37 cellular contexts compared by ENCODE assay signal in genomic region chr20:515696-516095, GRCh38.
"Had no signal": no experiment of that assay in that cellular context is flagged by ENCODE, and none has a peak within 500 bp of the region (broad histone marks: within the 10 kb centered on the region; RNA-seq: fewer than 3 reads in every experiment).

No MANE protein-coding gene starts in this region.

- H3K27ac Mint-ChIP-seq: activated CD4-positive, alpha-beta memory T cell treated with anti-CD3 and anti-CD28 coated beads for 36 hours; activated CD4-positive, alpha-beta T cell treated with anti-CD3 and anti-CD28 coated beads, Interleukin-2, amount 10 ng/mL, durations not matched to agents 24 days and 14 days; activated CD8-positive, alpha-beta memory T cell treated with anti-CD3 and anti-CD28 coated beads, Interleukin-2, amount 10 ng/mL, durations not matched to agents 7 days and 5 days; activated CD8-positive, alpha-beta T cell treated with anti-CD3 and anti-CD28 coated beads, Interleukin-2, amount 10 ng/mL, durations not matched to agents 7 days and 5 days; activated naive CD4-positive, alpha-beta T cell treated with anti-CD3 and anti-CD28 coated beads for 36 hours; activated naive CD4-positive, alpha-beta T cell treated with anti-CD3 and anti-CD28 coated beads, Interleukin-2, amount 50 U/mL, for 24 hours; activated naive CD8-positive, alpha-beta T cell treated with anti-CD3 and anti-CD28 coated beads for 36 hours; activated naive CD8-positive, alpha-beta T cell treated with anti-CD3 and anti-CD28 coated beads, Interleukin-2, amount 50 U/mL, for 24 hours; activated T-helper 1 cell treated with anti-CD3 and anti-CD28 coated beads, Interleukin-12 subunit alpha, Interleukin-12 subunit beta, Interleukin-2, Interleukin-4 antibody, amounts not matched to agents 30 ng/mL and 10 ng/mL and 1 ng/mL, durations not matched to agents 14 hours and 24 hours and 36 hours; activated T-helper 2 cell treated with anti-CD3 and anti-CD28 coated beads, Interferon-gamma antibody, Interleukin-2, Interleukin-4, amounts not matched to agents 10 μg/mL and 5 μg/mL and 100 μg/mL, durations not matched to agents 14 hours and 24 hours and 36 hours; T-helper 17 cell; T-helper 2 cell treated with Interferon-gamma antibody and Interleukin-4, amounts not matched to agents 5 μg/mL and 100 μg/mL, for 36 hours had no signal

- H3K27ac ChIP-seq: adrenal gland, breast epithelium, cardiac muscle cell, colonic mucosa, dorsolateral prefrontal cortex, epithelial cell of prostate, WERI-Rb-1 had no signal

- DNase-seq: activated CD4-positive, alpha-beta memory T cell treated with anti-CD3 and anti-CD28 coated beads for 36 hours; activated CD4-positive, alpha-beta T cell treated with anti-CD3 and anti-CD28 coated beads for 36 hours; activated CD4-positive, alpha-beta T cell treated with anti-CD3 and anti-CD28 coated beads, Interleukin-2, amount 10 ng/mL, durations not matched to agents 24 days and 14 days; activated CD4-positive, CD25-positive, alpha-beta regulatory T cell; activated CD4-positive, CD25-positive, alpha-beta regulatory T cell treated with anti-CD3 and anti-CD28 coated beads, Interleukin-2, amount 50 U/mL, for 72 hours; activated CD8-positive, alpha-beta memory T cell treated with anti-CD3 and anti-CD28 coated beads, Interleukin-2, amount 10 ng/mL, durations not matched to agents 7 days and 5 days; activated CD8-positive, alpha-beta memory T cell treated with anti-CD3 and anti-CD28 coated beads, Interleukin-2, amount 50 U/mL, for 4 hours; activated CD8-positive, alpha-beta T cell treated with anti-CD3 and anti-CD28 coated beads, Interleukin-2, amount 10 ng/mL, durations not matched to agents 7 days and 5 days; activated effector memory CD4-positive, alpha-beta T cell treated with anti-CD3 and anti-CD28 coated beads, Interleukin-2, amount 50 U/mL, for 16 hours; activated naive CD4-positive, alpha-beta T cell treated with anti-CD3 and anti-CD28 coated beads for 36 hours; activated naive CD8-positive, alpha-beta T cell treated with anti-CD3 and anti-CD28 coated beads for 36 hours; activated naive CD8-positive, alpha-beta T cell treated with anti-CD3 and anti-CD28 coated beads, Interleukin-2, amount 50 U/mL, for 24 hours; activated T-cell treated with anti-CD3 and anti-CD28 coated beads, Interleukin-2, amount 50 U/mL, for 1 hour; activated T-cell treated with anti-CD3 and anti-CD28 coated beads, Interleukin-2, amount 50 U/mL, for 48 hours; adrenal gland; amygdala; aorta; central memory CD4-positive, alpha-beta T cell; cerebellar nuclear complex; colonic mucosa; dorsolateral prefrontal cortex; effector memory CD4-positive, alpha-beta T cell; foreskin fibroblast; head of caudate nucleus; T-helper 1 cell; T-helper 17 cell; T1000; WERI-Rb-1 had no signal

- H3K27me3 Mint-ChIP-seq: activated CD4-positive, alpha-beta memory T cell treated with anti-CD3 and anti-CD28 coated beads for 36 hours; activated CD4-positive, alpha-beta T cell treated with anti-CD3 and anti-CD28 coated beads for 36 hours; activated CD4-positive, alpha-beta T cell treated with anti-CD3 and anti-CD28 coated beads, Interleukin-2, amount 10 ng/mL, durations not matched to agents 24 days and 14 days; activated CD8-positive, alpha-beta memory T cell treated with anti-CD3 and anti-CD28 coated beads, Interleukin-2, amount 10 ng/mL, durations not matched to agents 7 days and 5 days; activated naive CD4-positive, alpha-beta T cell treated with anti-CD3 and anti-CD28 coated beads, Interleukin-2, amount 50 U/mL, for 24 hours; activated naive CD8-positive, alpha-beta T cell treated with anti-CD3 and anti-CD28 coated beads for 36 hours; activated naive CD8-positive, alpha-beta T cell treated with anti-CD3 and anti-CD28 coated beads, Interleukin-2, amount 50 U/mL, for 24 hours; T-helper 17 cell had no signal

- ATAC-seq: activated CD4-positive, alpha-beta T cell treated with anti-CD3 and anti-CD28 coated beads for 36 hours; activated CD8-positive, alpha-beta memory T cell treated with anti-CD3 and anti-CD28 coated beads, Interleukin-2, amount 10 ng/mL, durations not matched to agents 7 days and 5 days; activated CD8-positive, alpha-beta T cell treated with anti-CD3 and anti-CD28 coated beads, Interleukin-2, amount 10 ng/mL, durations not matched to agents 7 days and 5 days; activated naive CD8-positive, alpha-beta T cell treated with anti-CD3 and anti-CD28 coated beads, Interleukin-2, amount 50 U/mL, for 24 hours; T-helper 17 cell had no signal

- H3K27me3 ChIP-seq: adrenal gland, breast epithelium, cardiac muscle cell, colonic mucosa, dorsolateral prefrontal cortex had no signal

- H3K36me3 ChIP-seq: adrenal gland, breast epithelium, cardiac muscle cell, colonic mucosa had no signal

- H3K9me3 Mint-ChIP-seq: activated naive CD4-positive, alpha-beta T cell treated with anti-CD3 and anti-CD28 coated beads, Interleukin-2, amount 50 U/mL, for 24 hours had no signal

- FAIRE-seq: frontal cortex had no signal

- H3K4me3 ChIP-seq: adrenal gland, breast epithelium, cardiac muscle cell, colonic mucosa, dorsolateral prefrontal cortex had no signal

- H3K4me1 ChIP-seq: breast epithelium had no signal

- H3K9me3 ChIP-seq: colonic mucosa had no signal

- H3K4me3 Mint-ChIP-seq: activated CD4-positive, alpha-beta memory T cell treated with anti-CD3 and anti-CD28 coated beads for 36 hours; activated CD4-positive, alpha-beta T cell treated with anti-CD3 and anti-CD28 coated beads for 36 hours; activated CD4-positive, alpha-beta T cell treated with anti-CD3 and anti-CD28 coated beads, Interleukin-2, amount 10 ng/mL, durations not matched to agents 24 days and 14 days; activated CD8-positive, alpha-beta memory T cell treated with anti-CD3 and anti-CD28 coated beads, Interleukin-2, amount 10 ng/mL, durations not matched to agents 7 days and 5 days; activated CD8-positive, alpha-beta T cell treated with anti-CD3 and anti-CD28 coated beads, Interleukin-2, amount 10 ng/mL, durations not matched to agents 7 days and 5 days; activated naive CD4-positive, alpha-beta T cell treated with anti-CD3 and anti-CD28 coated beads for 36 hours; activated naive CD8-positive, alpha-beta T cell treated with anti-CD3 and anti-CD28 coated beads for 36 hours; activated naive CD8-positive, alpha-beta T cell treated with anti-CD3 and anti-CD28 coated beads, Interleukin-2, amount 50 U/mL, for 24 hours; activated T-helper 1 cell treated with anti-CD3 and anti-CD28 coated beads, Interleukin-12 subunit alpha, Interleukin-12 subunit beta, Interleukin-2, Interleukin-4 antibody, amounts not matched to agents 30 ng/mL and 10 ng/mL and 1 ng/mL, durations not matched to agents 14 hours and 24 hours and 36 hours; brain; T-helper 2 cell treated with Interferon-gamma antibody and Interleukin-4, amounts not matched to agents 5 μg/mL and 100 μg/mL, for 36 hours had no signal
